Comparison of ENCODE assay signal across 8 cellular contexts in genomic region chr5:98771389-98772109, GRCh38. TPM values are rescaled to one million over a fixed set of nuclear protein-coding genes. Genes with fewer than 3 reads are reported as not detected.
A peak's percentile ranks its signal among the peaks of the same experiment; 100 is the strongest.
DNase-seq lines count a peak whose midpoint lies in the region; ATAC-seq lines count a peak whose summit lies in the region.

No MANE protein-coding gene starts in this region.

- H2AFZ ChIP-seq in mesenchymal stem cell (ENCODE audit: low read depth, low read length) = no peak overlapping the region

- H3K14ac ChIP-seq in mesenchymal stem cell (ENCODE audit: low read length in 2 of 2) = no peak overlapping the region

- H3K4me1 Mint-ChIP-seq in effector memory CD8-positive, alpha-beta T cell (ENCODE audit: low read depth in 2 of 2) = peaks cover 45 to 51% of the 10 kb centered on the region in 2 donors

- H3K9ac ChIP-seq in mesenchymal stem cell (ENCODE audit: low read length) = peak overlapping the region; percentile 95

- H3K4me2 ChIP-seq in mesenchymal stem cell (ENCODE audit: low read length, poor library complexity, severe bottlenecking) = peak overlapping the region; percentile 91

- no peaks in the 10 kb centered on the region for H3K27me3 ChIP-seq in mesenchymal stem cell (ENCODE audit: control insufficient read depth in 1 of 2, insufficient read depth in 1 of 2, low read length in 2 of 2)

- no peak overlapping the region for H2BK120ac ChIP-seq in mesenchymal stem cell (ENCODE audit: low read depth, low read length)

- H3K18ac ChIP-seq in mesenchymal stem cell (ENCODE audit: low read depth in 1 of 2, low read length in 2 of 2) = peak overlapping the region in 1 of 2 experiments; percentile 23

- no peak overlapping the region for H3K23ac ChIP-seq in mesenchymal stem cell (ENCODE audit: low read length in 2 of 2)

- no peak overlapping the region for H4K8ac ChIP-seq in mesenchymal stem cell (ENCODE audit: low read length)

- H2BK15ac ChIP-seq in mesenchymal stem cell (ENCODE audit: low read depth, poor library complexity, severe bottlenecking) = no peak overlapping the region

- peak overlapping the region; percentile 17 to 44 for H3K27ac Mint-ChIP-seq in effector memory CD8-positive, alpha-beta T cell

- peak overlapping the region; percentile 97 for H3K27ac ChIP-seq in mesenchymal stem cell (ENCODE audit: low read length, poor library complexity, severe bottlenecking)

- peaks cover 1% of the 10 kb centered on the region for H3K4me1 ChIP-seq in mesenchymal stem cell (ENCODE audit: control insufficient read depth, insufficient read depth, low read depth, low read length)

- H2BK5ac ChIP-seq in mesenchymal stem cell (ENCODE audit: low read depth, low read length, poor library complexity, severe bottlenecking) = peak overlapping the region; percentile 51

- H3K9me3 Mint-ChIP-seq in effector memory CD8-positive, alpha-beta T cell = no peaks in the 10 kb centered on the region

- H2BK12ac ChIP-seq in mesenchymal stem cell (ENCODE audit: low read length in 2 of 2) = no peak overlapping the region

- H2AK5ac ChIP-seq in mesenchymal stem cell (ENCODE audit: low read length, severe bottlenecking) = no peak overlapping the region

- no peaks in the 10 kb centered on the region for H3K79me1 ChIP-seq in mesenchymal stem cell (replicated peaks; ENCODE audit: low read length, poor library complexity, severe bottlenecking)

- H4K91ac ChIP-seq in mesenchymal stem cell (ENCODE audit: low read length) = no peak overlapping the region

- no peaks in the 10 kb centered on the region for H3K9me3 ChIP-seq in mesenchymal stem cell (ENCODE audit: control insufficient read depth, low read length)

- ATAC-seq in HG02938 (IDR thresholded peaks at IDR 0.05; ENCODE audit: unreplicated experiment) = peak; percentile 14
- ATAC-seq in effector memory CD8-positive, alpha-beta T cell (replicated peaks) = peak; percentile 22

- intact Hi-C loops in posterior vena cava (cut with DNase I) = no loop called here

- peaks cover 11 to 40% of the 10 kb centered on the region in 2 experiments for H3K36me3 ChIP-seq in mesenchymal stem cell (ENCODE audit: control insufficient read depth in 1 of 2, insufficient read depth in 2 of 2, low read depth in 1 of 2, low read length in 2 of 2)

- peak overlapping the region; percentile 87 to 91 for H3K4me3 Mint-ChIP-seq in effector memory CD8-positive, alpha-beta T cell

- 0% methylated on average over 16 of the region's 18 CpGs for WGBS in mesenchymal stem cell

- peaks cover 27% of the 10 kb centered on the region for H3K36me3 Mint-ChIP-seq in effector memory CD8-positive, alpha-beta T cell (ENCODE audit: insufficient read depth)

- peak overlapping the region; percentile 36 to 87 for H3K4me3 ChIP-seq in mesenchymal stem cell (ENCODE audit: insufficient read depth in 1 of 2, low read depth in 1 of 2, low read length in 2 of 2)

- peaks cover 67 to 71% of the 10 kb centered on the region in 2 donors for H3K27me3 Mint-ChIP-seq in effector memory CD8-positive, alpha-beta T cell

- DNase-seq in DMS53 (lab: John Stamatoyannopoulos, UW) (peak; percentile 94), NCI-H345 treated with DMSO at 0.1 percent for 48 hours (lab: John Stamatoyannopoulos, UW; ENCODE audit: unreplicated experiment) (peak; percentile 80), mesenchymal stem cell (peak; percentile 92), posterior vena cava (ENCODE audit: low spot score) (no peak)
- peak; percentile 47 to 68 for DNase-seq in activated CD4-positive, alpha-beta T cell treated with anti-CD3 and anti-CD28 coated beads for 4 hours
- DNase-seq in effector memory CD8-positive, alpha-beta T cell = peak; percentile 52 to 59 (median 58)
- DNase-seq in stimulated activated naive CD4-positive, alpha-beta T cell treated with Interleukin-2 at 50 U/mL for 16 hours (lab: John Stamatoyannopoulos, UW) = peak; percentile 29

- no peak overlapping the region for H3K4ac ChIP-seq in mesenchymal stem cell (ENCODE audit: low read depth in 1 of 2, low read length in 2 of 2)

RNA-seq across cellular contexts. Expression of gene RGMB, which starts 1.9 kb away (rescaled TPM):
- 15.4 TPM for polyA plus RNA-seq in mesenchymal stem cell (2013, experiment 1 of 2)
- polyA plus RNA-seq in mesenchymal stem cell (2013, experiment 2 of 2) = 15.8 TPM
- total RNA-seq in posterior vena cava = 10 to 100 TPM; 10.9 to 12.9 TPM
